11 cellular contexts compared by ENCODE assay signal in genomic region chr17:77386502-77387192, GRCh38.
DNase-seq lines count a peak whose midpoint lies in the region; ATAC-seq, FAIRE-seq and TF ChIP-seq lines count a peak whose summit lies in the region.
"Had no signal": no experiment of that assay in that cellular context is flagged by ENCODE, and none has a peak within 500 bp of the region (broad histone marks: within the 10 kb centered on the region; RNA-seq: fewer than 3 reads in every experiment).

No MANE protein-coding gene starts in this region.

- H3K4me3 ChIP-seq in Caco-2 (ENCODE audit: low read depth, low read length): no peak overlapping the region
- H3K4me3 ChIP-seq in kidney (ENCODE audit: low read length in 2 of 2): no peak overlapping the region

- H3K27me3 Mint-ChIP-seq in Caco-2 (ENCODE audit: insufficient read depth, unreplicated experiment): no peaks in the 10 kb centered on the region
- H3K27me3 Mint-ChIP-seq in activated CD4-positive, alpha-beta memory T cell treated with anti-CD3 and anti-CD28 coated beads, Interleukin-2, amount 10 ng/mL, durations not matched to agents 7 days and 5 days: no peaks in the 10 kb centered on the region

- no peak for TF ChIP-seq CTCF in Caco-2 (IDR thresholded peaks at IDR 0.05; ENCODE audit: insufficient read depth in 1 of 2, low read depth in 1 of 2, low read length in 1 of 2, severe bottlenecking in 1 of 2, unreplicated experiment in 1 of 2)
- no peak for TF ChIP-seq CTCF in kidney (IDR thresholded peaks at IDR 0.05; ENCODE audit: borderline replicate concordance, extremely low read depth, insufficient read depth)

- peaks cover 62% of the 10 kb centered on the region for H3K4me1 Mint-ChIP-seq in Caco-2 (ENCODE audit: low read depth, unreplicated experiment)
- H3K4me1 Mint-ChIP-seq in activated CD4-positive, alpha-beta memory T cell treated with anti-CD3 and anti-CD28 coated beads, Interleukin-2, amount 10 ng/mL, durations not matched to agents 7 days and 5 days: peaks cover 88% of the 10 kb centered on the region
- peaks cover 86% of the 10 kb centered on the region for H3K4me1 Mint-ChIP-seq in stimulated activated effector memory CD8-positive, alpha-beta T cell treated with anti-CD3 and anti-CD28 coated beads, Interleukin-12 subunit alpha, Interleukin-12 subunit beta, amount 100 ng/mL, for 72 hours

- no peaks in the 10 kb centered on the region for H3K36me3 ChIP-seq in Caco-2 (ENCODE audit: control insufficient read depth, insufficient read depth, low read length)
- no peaks in the 10 kb centered on the region for H3K36me3 ChIP-seq in kidney (ENCODE audit: control insufficient read depth in 1 of 2, insufficient read depth in 2 of 2, low read length in 2 of 2)

- peak; percentile 61 for ATAC-seq in stimulated activated effector memory CD8-positive, alpha-beta T cell treated with anti-CD3 and anti-CD28 coated beads, Interleukin-12 subunit alpha, Interleukin-12 subunit beta, amount 100 ng/mL, for 72 hours
- ATAC-seq: activated CD4-positive, CD25-positive, alpha-beta regulatory T cell treated with anti-CD3 and anti-CD28 coated beads, Interleukin-2, amount 50 U/mL, for 24 hours had no signal

- no peaks in the 10 kb centered on the region for H3K9me3 ChIP-seq in Caco-2
- no peaks in the 10 kb centered on the region for H3K9me3 ChIP-seq in kidney (ENCODE audit: control insufficient read depth in 1 of 2, low read length in 2 of 2)
- H3K9me3 ChIP-seq: neutrophil had no signal

- peak overlapping the region; percentile 83 to 84 for H3K27ac ChIP-seq in kidney (ENCODE audit: low read depth in 2 of 2, low read length in 2 of 2)
- H3K27ac ChIP-seq: neutrophil had no signal

- POLR2A ChIA-PET in Caco-2 (lab: Charles Lee): no interaction called here
- POLR2A ChIA-PET in activated CD4-positive, alpha-beta memory T cell treated with anti-CD3 and anti-CD28 coated beads, Interleukin-2, amount 10 ng/mL, durations not matched to agents 7 days and 5 days (lab: Charles Lee): interaction anchor here (8.6 to 8.8 kb wide), 2 partner anchors 11 to 16 kb away, joined by 120 to 140 read pairs; no protein-coding TSS in a partner anchor

- H3K27ac Mint-ChIP-seq in Caco-2 (ENCODE audit: unreplicated experiment): peak overlapping the region; percentile 79
- H3K27ac Mint-ChIP-seq in activated CD4-positive, alpha-beta memory T cell treated with anti-CD3 and anti-CD28 coated beads, Interleukin-2, amount 10 ng/mL, durations not matched to agents 7 days and 5 days: peak overlapping the region; percentile 52
- H3K27ac Mint-ChIP-seq in stimulated activated effector memory CD8-positive, alpha-beta T cell treated with anti-CD3 and anti-CD28 coated beads, Interleukin-12 subunit alpha, Interleukin-12 subunit beta, amount 100 ng/mL, for 72 hours: peak overlapping the region; percentile 89

- no peak for DNase-seq in Caco-2
- DNase-seq in activated CD4-positive, alpha-beta memory T cell treated with anti-CD3 and anti-CD28 coated beads, Interleukin-2, amount 10 ng/mL, durations not matched to agents 7 days and 5 days: no peak
- DNase-seq in kidney: no peak
- no peak for DNase-seq in stimulated activated effector memory CD8-positive, alpha-beta T cell treated with anti-CD3 and anti-CD28 coated beads, Interleukin-12 subunit alpha, Interleukin-12 subunit beta, amount 100 ng/mL, for 72 hours (ENCODE audit: low spot score in 2 of 2)
- no peak for DNase-seq in NCI-H128 (lab: John Stamatoyannopoulos, UW; ENCODE audit: unreplicated experiment)
- no peak for DNase-seq in mesenteric fat pad (ENCODE audit: low spot score)
- DNase-seq in inferior parietal cortex (ENCODE audit: extremely low spot score): no peak
- no peak for DNase-seq in DMS153 treated with DMSO at 0.1 percent for 48 hours (lab: John Stamatoyannopoulos, UW; ENCODE audit: unreplicated experiment)
- DNase-seq: NCI-H1694 treated with DMSO at 0.1 percent for 48 hours had no signal

- H3K36me3 Mint-ChIP-seq in Caco-2 (ENCODE audit: insufficient read depth, unreplicated experiment): peaks cover 43% of the 10 kb centered on the region
- peaks cover 42% of the 10 kb centered on the region for H3K36me3 Mint-ChIP-seq in activated CD4-positive, alpha-beta memory T cell treated with anti-CD3 and anti-CD28 coated beads, Interleukin-2, amount 10 ng/mL, durations not matched to agents 7 days and 5 days (ENCODE audit: low read depth)
- peaks cover 39% of the 10 kb centered on the region for H3K36me3 Mint-ChIP-seq in stimulated activated effector memory CD8-positive, alpha-beta T cell treated with anti-CD3 and anti-CD28 coated beads, Interleukin-12 subunit alpha, Interleukin-12 subunit beta, amount 100 ng/mL, for 72 hours

- BruUV-seq in Caco-2 (replicated peaks; lab: Mats Ljungman, UMichigan): no TSS peak

- no peak overlapping the region for H3K4me3 Mint-ChIP-seq in Caco-2 (ENCODE audit: unreplicated experiment)
- H3K4me3 Mint-ChIP-seq in activated CD4-positive, alpha-beta memory T cell treated with anti-CD3 and anti-CD28 coated beads, Interleukin-2, amount 10 ng/mL, durations not matched to agents 7 days and 5 days: no peak overlapping the region
- peak overlapping the region; percentile 65 for H3K4me3 Mint-ChIP-seq in stimulated activated effector memory CD8-positive, alpha-beta T cell treated with anti-CD3 and anti-CD28 coated beads, Interleukin-12 subunit alpha, Interleukin-12 subunit beta, amount 100 ng/mL, for 72 hours

- no peak for FAIRE-seq in kidney (lab: Jason Lieb, UNC)

- no peaks in the 10 kb centered on the region for H3K9me3 Mint-ChIP-seq in Caco-2 (ENCODE audit: unreplicated experiment)
- no peaks in the 10 kb centered on the region for H3K9me3 Mint-ChIP-seq in activated CD4-positive, alpha-beta memory T cell treated with anti-CD3 and anti-CD28 coated beads, Interleukin-2, amount 10 ng/mL, durations not matched to agents 7 days and 5 days
- H3K9me3 Mint-ChIP-seq in stimulated activated effector memory CD8-positive, alpha-beta T cell treated with anti-CD3 and anti-CD28 coated beads, Interleukin-12 subunit alpha, Interleukin-12 subunit beta, amount 100 ng/mL, for 72 hours: no peaks in the 10 kb centered on the region

- intact Hi-C loops in Caco-2 (cut with micrococcal nuclease; ENCODE audit: unreplicated experiment): no loop called here
- intact Hi-C loops in kidney (cut with DNase I): no loop called here

- no peaks in the 10 kb centered on the region for H3K27me3 ChIP-seq in Caco-2 (replicated peaks; ENCODE audit: control insufficient read depth, insufficient read depth, low read length)
- H3K27me3 ChIP-seq: neutrophil had no signal

- peaks cover 75% of the 10 kb centered on the region for H3K4me1 ChIP-seq in Caco-2
- H3K4me1 ChIP-seq in kidney (ENCODE audit: control insufficient read depth in 1 of 2, insufficient read depth in 1 of 2, low read depth in 1 of 2, low read length in 2 of 2): peaks cover 75 to 78% of the 10 kb centered on the region in 2 donors

- CTCF ChIA-PET in Caco-2 (lab: Charles Lee): no interaction called here
- CTCF ChIA-PET in activated CD4-positive, alpha-beta memory T cell treated with anti-CD3 and anti-CD28 coated beads, Interleukin-2, amount 10 ng/mL, durations not matched to agents 7 days and 5 days (lab: Charles Lee): interaction anchor here (2.0 kb wide), 1 partner anchor 14 kb away, joined by 7 read pairs; no protein-coding TSS in a partner anchor

- H3K9ac ChIP-seq in kidney (ENCODE audit: low read length in 2 of 2): no peak overlapping the region
